ENCODE assay signal across 1 cellular context in genomic region chr13:36616706-36617105, GRCh38.
A peak's percentile ranks its signal among the peaks of the same experiment; 100 is the strongest.
TF ChIP-seq lines count a peak whose summit lies in the region.

No MANE protein-coding gene starts in this region.

TF ChIP-seq in HepG2, 621 proteins besides CTCF, POLR2A, EP300 and RAD21 (continued from another document and continues in another):
- TF ChIP-seq CSRNP2 (CRISPR knock-in tag; conservative IDR thresholded peaks at IDR 0.05; ENCODE audit: low read depth) (no peak), ZNF18 (CRISPR knock-in tag; IDR thresholded peaks at IDR 0.05; ENCODE audit: insufficient replicate concordance) (no peak), NFE2L2 (IDR thresholded peaks at IDR 0.05; ENCODE audit: low read length) (no peak), POLR2AphosphoS2 (IDR thresholded peaks at IDR 0.05; ENCODE audit: low read depth, low read length) (no peak), ZBTB21 (CRISPR knock-in tag; IDR thresholded peaks at IDR 0.05) (no peak), HCFC1 (IDR thresholded peaks at IDR 0.05; ENCODE audit: low read depth, low read length) (no peak), NFKBIZ (CRISPR knock-in tag; IDR thresholded peaks at IDR 0.05) (no peak), MYPOP (CRISPR knock-in tag; IDR thresholded peaks at IDR 0.05) (no peak), MTF2 (CRISPR knock-in tag; IDR thresholded peaks at IDR 0.05; ENCODE audit: borderline replicate concordance) (no peak), ZNF460 (CRISPR knock-in tag; IDR thresholded peaks at IDR 0.05; ENCODE audit: borderline replicate concordance) (no peak), RFXANK (CRISPR knock-in tag; IDR thresholded peaks at IDR 0.05) (no peak), ZNF431 (CRISPR knock-in tag; IDR thresholded peaks at IDR 0.05; ENCODE audit: borderline replicate concordance, low read depth) (no peak), ZNF326 (CRISPR knock-in tag; IDR thresholded peaks at IDR 0.05; ENCODE audit: borderline replicate concordance) (no peak), PHF20 (CRISPR knock-in tag; IDR thresholded peaks at IDR 0.05) (no peak), BRD4 (CRISPR knock-in tag; IDR thresholded peaks at IDR 0.05) (no peak), HIVEP1 (CRISPR knock-in tag; IDR thresholded peaks at IDR 0.05) (no peak), TFAP4 (IDR thresholded peaks at IDR 0.05; ENCODE audit: borderline replicate concordance, low read depth) (peak; percentile 36; the same call in 1 of the 2 replicates), MED13 (CRISPR knock-in tag; IDR thresholded peaks at IDR 0.05) (no peak), FOSL1 (CRISPR knock-in tag; IDR thresholded peaks at IDR 0.05; ENCODE audit: borderline replicate concordance) (peak; percentile 28; the same call in 1 of the 2 replicates), GATAD1 (CRISPR knock-in tag; IDR thresholded peaks at IDR 0.05) (no peak), BCL6 (CRISPR knock-in tag; IDR thresholded peaks at IDR 0.05) (no peak), NR1H2 (CRISPR knock-in tag; IDR thresholded peaks at IDR 0.05; ENCODE audit: borderline replicate concordance, low read depth) (no peak), DMAP1 (CRISPR knock-in tag; IDR thresholded peaks at IDR 0.05) (no peak), ZNF878 (CRISPR knock-in tag; IDR thresholded peaks at IDR 0.05) (no peak), TRAFD1 (CRISPR knock-in tag; IDR thresholded peaks at IDR 0.05; ENCODE audit: borderline replicate concordance) (no peak), ONECUT2 (CRISPR knock-in tag; IDR thresholded peaks at IDR 0.05) (no peak), ARID5B (CRISPR knock-in tag; IDR thresholded peaks at IDR 0.05) (peak; percentile 50; the same call in 1 of the 2 replicates), ZNF296 (CRISPR knock-in tag; conservative IDR thresholded peaks at IDR 0.05) (no peak), CHCHD3 (CRISPR knock-in tag; IDR thresholded peaks at IDR 0.05) (no peak), PLSCR1 (CRISPR knock-in tag; IDR thresholded peaks at IDR 0.05; ENCODE audit: borderline replicate concordance) (no peak), ZNF274 (CRISPR knock-in tag; IDR thresholded peaks at IDR 0.05) (no peak), HNRNPH1 (optimal IDR thresholded peaks at IDR 0.05; ENCODE audit: low read depth, low read length) (no peak), ZNF660 (CRISPR knock-in tag; IDR thresholded peaks at IDR 0.05; ENCODE audit: borderline replicate concordance, low read depth) (no peak), ZNF251 (CRISPR knock-in tag; IDR thresholded peaks at IDR 0.05) (no peak), KLF15 (CRISPR knock-in tag; IDR thresholded peaks at IDR 0.05; ENCODE audit: borderline replicate concordance) (no peak), GTF2F1 (IDR thresholded peaks at IDR 0.05; ENCODE audit: low read length) (no peak), ELF3 (CRISPR knock-in tag; IDR thresholded peaks at IDR 0.05) (peak; percentile 40; the same call in 1 of the 2 replicates), ZNF350 (CRISPR knock-in tag; IDR thresholded peaks at IDR 0.05; ENCODE audit: borderline replicate concordance, low read depth) (no peak), NRL (CRISPR knock-in tag; IDR thresholded peaks at IDR 0.05; ENCODE audit: borderline replicate concordance) (no peak), RAD51 (IDR thresholded peaks at IDR 0.05; ENCODE audit: borderline replicate concordance) (no peak), ZBTB39 (CRISPR knock-in tag; IDR thresholded peaks at IDR 0.05) (no peak), ZNF496 (CRISPR knock-in tag; IDR thresholded peaks at IDR 0.05; ENCODE audit: insufficient replicate concordance) (no peak), FOSL2 (CRISPR knock-in tag; IDR thresholded peaks at IDR 0.05) (0 out of 2 replicates have a peak, but pooled peaks have one; percentile 27), ARNT (IDR thresholded peaks at IDR 0.05) (no peak), SMAD3 (CRISPR knock-in tag; IDR thresholded peaks at IDR 0.05) (no peak), FOXA3 (CRISPR knock-in tag; IDR thresholded peaks at IDR 0.05) (peak; percentile 48; the same call in 1 of the 2 replicates), GATAD2A (CRISPR knock-in tag; IDR thresholded peaks at IDR 0.05) (0 out of 2 replicates have a peak, but pooled peaks have one; percentile 21), THYN1 (CRISPR knock-in tag; IDR thresholded peaks at IDR 0.05; ENCODE audit: borderline replicate concordance, low read depth) (no peak), CENPT (CRISPR knock-in tag; IDR thresholded peaks at IDR 0.05; ENCODE audit: low read depth) (no peak), AKNA (CRISPR knock-in tag; IDR thresholded peaks at IDR 0.05; ENCODE audit: borderline replicate concordance) (no peak), ZNF547 (CRISPR knock-in tag; IDR thresholded peaks at IDR 0.05) (no peak), ZNF644 (CRISPR knock-in tag; IDR thresholded peaks at IDR 0.05; ENCODE audit: low read depth) (no peak)
